Comparison of ENCODE assay signal across 1 cellular context in genomic region chr22:31439805-31440204, GRCh38.
TF ChIP-seq lines count a peak whose summit lies in the region.

No MANE protein-coding gene starts in this region.

TF ChIP-seq in GM23338, 12 proteins besides CTCF, POLR2A, EP300 and RAD21:
- TF ChIP-seq, protein P1, sequence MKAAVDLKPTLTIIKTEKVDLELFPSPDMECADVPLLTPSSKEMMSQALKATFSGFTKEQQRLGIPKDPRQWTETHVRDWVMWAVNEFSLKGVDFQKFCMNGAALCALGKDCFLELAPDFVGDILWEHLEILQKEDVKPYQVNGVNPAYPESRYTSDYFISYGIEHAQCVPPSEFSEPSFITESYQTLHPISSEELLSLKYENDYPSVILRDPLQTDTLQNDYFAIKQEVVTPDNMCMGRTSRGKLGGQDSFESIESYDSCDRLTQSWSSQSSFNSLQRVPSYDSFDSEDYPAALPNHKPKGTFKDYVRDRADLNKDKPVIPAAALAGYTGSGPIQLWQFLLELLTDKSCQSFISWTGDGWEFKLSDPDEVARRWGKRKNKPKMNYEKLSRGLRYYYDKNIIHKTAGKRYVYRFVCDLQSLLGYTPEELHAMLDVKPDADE (IDR thresholded peaks at IDR 0.05) = no peak
- TF ChIP-seq STAT1 (IDR thresholded peaks at IDR 0.05; ENCODE audit: unreplicated experiment) = no peak
- no peak for TF ChIP-seq NANOG (IDR thresholded peaks at IDR 0.05; ENCODE audit: borderline replicate concordance)
- TF ChIP-seq EZH2phosphoT487 (IDR thresholded peaks at IDR 0.05; ENCODE audit: unreplicated experiment) = no peak
- no peak for TF ChIP-seq CREB1 (CRISPR knock-in tag; IDR thresholded peaks at IDR 0.05; ENCODE audit: low read depth)
- TF ChIP-seq POLR2AphosphoS5 (IDR thresholded peaks at IDR 0.05; ENCODE audit: low read depth) = no peak
- no peak for TF ChIP-seq ZNF331 (CRISPR knock-in tag; IDR thresholded peaks at IDR 0.05; ENCODE audit: low read depth)
- TF ChIP-seq, protein P2, sequence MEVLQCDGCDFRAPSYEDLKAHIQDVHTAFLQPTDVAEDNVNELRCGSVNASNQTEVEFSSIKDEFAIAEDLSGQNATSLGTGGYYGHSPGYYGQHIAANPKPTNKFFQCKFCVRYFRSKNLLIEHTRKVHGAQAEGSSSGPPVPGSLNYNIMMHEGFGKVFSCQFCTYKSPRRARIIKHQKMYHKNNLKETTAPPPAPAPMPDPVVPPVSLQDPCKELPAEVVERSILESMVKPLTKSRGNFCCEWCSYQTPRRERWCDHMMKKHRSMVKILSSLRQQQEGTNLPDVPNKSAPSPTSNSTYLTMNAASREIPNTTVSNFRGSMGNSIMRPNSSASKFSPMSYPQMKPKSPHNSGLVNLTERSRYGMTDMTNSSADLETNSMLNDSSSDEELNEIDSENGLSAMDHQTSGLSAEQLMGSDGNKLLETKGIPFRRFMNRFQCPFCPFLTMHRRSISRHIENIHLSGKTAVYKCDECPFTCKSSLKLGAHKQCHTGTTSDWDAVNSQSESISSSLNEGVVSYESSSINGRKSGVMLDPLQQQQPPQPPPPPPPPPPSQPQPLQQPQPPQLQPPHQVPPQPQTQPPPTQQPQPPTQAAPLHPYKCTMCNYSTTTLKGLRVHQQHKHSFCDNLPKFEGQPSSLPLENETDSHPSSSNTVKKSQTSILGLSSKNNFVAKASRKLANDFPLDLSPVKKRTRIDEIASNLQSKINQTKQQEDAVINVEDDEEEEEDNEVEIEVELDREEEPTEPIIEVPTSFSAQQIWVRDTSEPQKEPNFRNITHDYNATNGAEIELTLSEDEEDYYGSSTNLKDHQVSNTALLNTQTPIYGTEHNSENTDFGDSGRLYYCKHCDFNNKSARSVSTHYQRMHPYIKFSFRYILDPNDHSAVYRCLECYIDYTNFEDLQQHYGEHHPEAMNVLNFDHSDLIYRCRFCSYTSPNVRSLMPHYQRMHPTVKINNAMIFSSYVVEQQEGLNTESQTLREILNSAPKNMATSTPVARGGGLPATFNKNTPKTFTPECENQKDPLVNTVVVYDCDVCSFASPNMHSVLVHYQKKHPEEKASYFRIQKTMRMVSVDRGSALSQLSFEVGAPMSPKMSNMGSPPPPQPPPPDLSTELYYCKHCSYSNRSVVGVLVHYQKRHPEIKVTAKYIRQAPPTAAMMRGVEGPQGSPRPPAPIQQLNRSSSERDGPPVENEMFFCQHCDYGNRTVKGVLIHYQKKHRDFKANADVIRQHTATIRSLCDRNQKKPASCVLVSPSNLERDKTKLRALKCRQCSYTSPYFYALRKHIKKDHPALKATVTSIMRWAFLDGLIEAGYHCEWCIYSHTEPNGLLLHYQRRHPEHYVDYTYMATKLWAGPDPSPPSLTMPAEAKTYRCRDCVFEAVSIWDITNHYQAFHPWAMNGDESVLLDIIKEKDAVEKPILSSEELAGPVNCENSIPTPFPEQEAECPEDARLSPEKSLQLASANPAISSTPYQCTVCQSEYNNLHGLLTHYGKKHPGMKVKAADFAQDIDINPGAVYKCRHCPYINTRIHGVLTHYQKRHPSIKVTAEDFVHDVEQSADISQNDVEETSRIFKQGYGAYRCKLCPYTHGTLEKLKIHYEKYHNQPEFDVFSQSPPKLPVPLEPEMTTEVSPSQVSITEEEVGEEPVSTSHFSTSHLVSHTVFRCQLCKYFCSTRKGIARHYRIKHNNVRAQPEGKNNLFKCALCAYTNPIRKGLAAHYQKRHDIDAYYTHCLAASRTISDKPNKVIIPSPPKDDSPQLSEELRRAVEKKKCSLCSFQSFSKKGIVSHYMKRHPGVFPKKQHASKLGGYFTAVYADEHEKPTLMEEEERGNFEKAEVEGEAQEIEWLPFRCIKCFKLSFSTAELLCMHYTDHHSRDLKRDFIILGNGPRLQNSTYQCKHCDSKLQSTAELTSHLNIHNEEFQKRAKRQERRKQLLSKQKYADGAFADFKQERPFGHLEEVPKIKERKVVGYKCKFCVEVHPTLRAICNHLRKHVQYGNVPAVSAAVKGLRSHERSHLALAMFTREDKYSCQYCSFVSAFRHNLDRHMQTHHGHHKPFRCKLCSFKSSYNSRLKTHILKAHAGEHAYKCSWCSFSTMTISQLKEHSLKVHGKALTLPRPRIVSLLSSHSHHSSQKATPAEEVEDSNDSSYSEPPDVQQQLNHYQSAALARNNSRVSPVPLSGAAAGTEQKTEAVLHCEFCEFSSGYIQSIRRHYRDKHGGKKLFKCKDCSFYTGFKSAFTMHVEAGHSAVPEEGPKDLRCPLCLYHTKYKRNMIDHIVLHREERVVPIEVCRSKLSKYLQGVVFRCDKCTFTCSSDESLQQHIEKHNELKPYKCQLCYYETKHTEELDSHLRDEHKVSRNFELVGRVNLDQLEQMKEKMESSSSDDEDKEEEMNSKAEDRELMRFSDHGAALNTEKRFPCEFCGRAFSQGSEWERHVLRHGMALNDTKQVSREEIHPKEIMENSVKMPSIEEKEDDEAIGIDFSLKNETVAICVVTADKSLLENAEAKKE (CRISPR knock-in tag; IDR thresholded peaks at IDR 0.05) = no peak
- TF ChIP-seq JUNB (IDR thresholded peaks at IDR 0.05; ENCODE audit: unreplicated experiment) = no peak
- TF ChIP-seq, protein P3, sequence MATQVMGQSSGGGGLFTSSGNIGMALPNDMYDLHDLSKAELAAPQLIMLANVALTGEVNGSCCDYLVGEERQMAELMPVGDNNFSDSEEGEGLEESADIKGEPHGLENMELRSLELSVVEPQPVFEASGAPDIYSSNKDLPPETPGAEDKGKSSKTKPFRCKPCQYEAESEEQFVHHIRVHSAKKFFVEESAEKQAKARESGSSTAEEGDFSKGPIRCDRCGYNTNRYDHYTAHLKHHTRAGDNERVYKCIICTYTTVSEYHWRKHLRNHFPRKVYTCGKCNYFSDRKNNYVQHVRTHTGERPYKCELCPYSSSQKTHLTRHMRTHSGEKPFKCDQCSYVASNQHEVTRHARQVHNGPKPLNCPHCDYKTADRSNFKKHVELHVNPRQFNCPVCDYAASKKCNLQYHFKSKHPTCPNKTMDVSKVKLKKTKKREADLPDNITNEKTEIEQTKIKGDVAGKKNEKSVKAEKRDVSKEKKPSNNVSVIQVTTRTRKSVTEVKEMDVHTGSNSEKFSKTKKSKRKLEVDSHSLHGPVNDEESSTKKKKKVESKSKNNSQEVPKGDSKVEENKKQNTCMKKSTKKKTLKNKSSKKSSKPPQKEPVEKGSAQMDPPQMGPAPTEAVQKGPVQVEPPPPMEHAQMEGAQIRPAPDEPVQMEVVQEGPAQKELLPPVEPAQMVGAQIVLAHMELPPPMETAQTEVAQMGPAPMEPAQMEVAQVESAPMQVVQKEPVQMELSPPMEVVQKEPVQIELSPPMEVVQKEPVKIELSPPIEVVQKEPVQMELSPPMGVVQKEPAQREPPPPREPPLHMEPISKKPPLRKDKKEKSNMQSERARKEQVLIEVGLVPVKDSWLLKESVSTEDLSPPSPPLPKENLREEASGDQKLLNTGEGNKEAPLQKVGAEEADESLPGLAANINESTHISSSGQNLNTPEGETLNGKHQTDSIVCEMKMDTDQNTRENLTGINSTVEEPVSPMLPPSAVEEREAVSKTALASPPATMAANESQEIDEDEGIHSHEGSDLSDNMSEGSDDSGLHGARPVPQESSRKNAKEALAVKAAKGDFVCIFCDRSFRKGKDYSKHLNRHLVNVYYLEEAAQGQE (IDR thresholded peaks at IDR 0.05; ENCODE audit: unreplicated experiment) = no peak
- no peak for TF ChIP-seq ZNF114 (CRISPR knock-in tag; IDR thresholded peaks at IDR 0.05)
